Comparison of ENCODE assay signal across 13 cellular contexts in genomic region chr13:108407495-108407894, GRCh38.
DNase-seq lines count a peak whose midpoint lies in the region; ATAC-seq lines count a peak whose summit lies in the region.
"Had no signal": no experiment of that assay in that cellular context is flagged by ENCODE, and none has a peak within 500 bp of the region (broad histone marks: within the 10 kb centered on the region; RNA-seq: fewer than 3 reads in every experiment).

No MANE protein-coding gene starts in this region.

- DNase-seq in GF-D8 (lab: John Stamatoyannopoulos, UW), result peak; percentile 10
- peak; percentile 7 for DNase-seq in KBM-7
- DNase-seq in DMS53 (lab: John Stamatoyannopoulos, UW), result no peak
- DNase-seq in left ventricle myocardium superior, result no peak
- no peak for DNase-seq in glomerular visceral epithelial cell (ENCODE audit: extremely low spot score)
- DNase-seq: DMS153; NCI-H1694 treated with DMSO at 0.1 percent for 48 hours; psoas muscle; stimulated activated CD4-positive, alpha-beta T cell treated with anti-CD3 and anti-CD28 coated beads, Interleukin-12 subunit alpha, Interleukin-12 subunit beta, amount 100 ng/mL, for 4 hours had no signal

- ATAC-seq in GM18858 (IDR thresholded peaks at IDR 0.05; ENCODE audit: unreplicated experiment), result peak; percentile 79
- peak; percentile 67 for ATAC-seq in GM21786 (IDR thresholded peaks at IDR 0.05; ENCODE audit: unreplicated experiment)
- ATAC-seq in left ventricle myocardium superior, result no peak
- ATAC-seq in HG03457 (IDR thresholded peaks at IDR 0.05; ENCODE audit: unreplicated experiment), result no peak
- ATAC-seq: Panc1, psoas muscle had no signal

- intact Hi-C loops in left ventricle myocardium superior (cut with micrococcal nuclease), result no loop called here

- in situ Hi-C loops in KBM-7 (cut with MboI; ENCODE audit: low pct_unique_long_range_greater_than_20kb, low sequenced_read_pairs), result no loop called here

Comparison
In these comparisons a context has a peak if more than half of its experiments do, and no peak if none do; other contexts are left out.
1. DNase-seq: peak in GF-D8 (single experiment) and KBM-7 (single experiment); none in DMS53 (single experiment), left ventricle myocardium superior (single experiment) and glomerular visceral epithelial cell (single experiment).
2. ATAC-seq: peak in GM18858 (single experiment) and GM21786 (single experiment); none in left ventricle myocardium superior (single experiment) and HG03457 (single experiment).